In genomic region chr6:1311400-1312192, GRCh38 we compare ENCODE assay signal across 8 cellular contexts. TPM values are rescaled to one million over a fixed set of nuclear protein-coding genes. Genes with fewer than 3 reads are reported as not detected.
DNase-seq lines count a peak whose midpoint lies in the region; ATAC-seq and TF ChIP-seq lines count a peak whose summit lies in the region.

Gene FOXQ1 (plus strand): TSS chr6:1312098. CDS start chr6:1312705, 607 bp downstream.

- peak within 1 kb of the TSS; percentile 63 to 77 for H3K27ac ChIP-seq in left lung
- no peak within 1 kb of the TSS for H3K27ac ChIP-seq in testis

- peak; percentile 93 for DNase-seq in D341Med (ENCODE audit: low spot score)
- peak; percentile 60 for DNase-seq in NB4 (ENCODE audit: low read depth)
- DNase-seq in cerebellum (ENCODE audit: low spot score) = peak; percentile 30
- peak; percentile 76 to 93 for DNase-seq in left lung
- DNase-seq in testis = peak; percentile 61
- DNase-seq in NCI-H1436 treated with DMSO at 0.1 percent for 48 hours (lab: John Stamatoyannopoulos, UW) = no peak

- 0 to 1% methylated on average over 3 to 49 of the region's 73 CpGs for WGBS in testis, 2 donors

- H3K4me3 ChIP-seq in NB4 (ENCODE audit: low read depth, low read length) (peak within 1 kb of the TSS; percentile 14), left lung (peak within 1 kb of the TSS; percentile 34 to 49), testis (peak within 1 kb of the TSS; percentile 37 to 46)

- intact Hi-C loops in left lung (cut with DNase I) (no loop called here), testis (cut with DNase I; ENCODE audit: low total_unique reads) (no loop called here)

- H3K9me3 ChIP-seq in left lung (no peaks in the 10 kb centered on the region), testis (no peaks in the 10 kb centered on the region)

- H3K36me3 ChIP-seq in left lung = no peaks in the 10 kb centered on the region
- no peaks in the 10 kb centered on the region for H3K36me3 ChIP-seq in testis (ENCODE audit: low read depth, missing control alignments)

- no peak for TF ChIP-seq CTCF in NB4 (IDR thresholded peaks at IDR 0.05; ENCODE audit: low read depth, low read length)
- no peak for TF ChIP-seq CTCF in left lung (IDR thresholded peaks at IDR 0.05)
- TF ChIP-seq CTCF in testis (IDR thresholded peaks at IDR 0.05) = no peak

- ATAC-seq in left lung (peak; percentile 84), GM19452 (IDR thresholded peaks at IDR 0.05; ENCODE audit: unreplicated experiment) (no peak), HG03571 (IDR thresholded peaks at IDR 0.05; ENCODE audit: unreplicated experiment) (no peak)

- H3K27me3 ChIP-seq in left lung = peaks cover 27 to 98% of the 10 kb centered on the region in 2 donors
- no peaks in the 10 kb centered on the region for H3K27me3 ChIP-seq in testis

- peaks cover 0 to 43% of the 10 kb centered on the region in 2 donors for H3K4me1 ChIP-seq in left lung
- H3K4me1 ChIP-seq in testis = peaks cover 22% of the 10 kb centered on the region

- TF ChIP-seq POLR2A in NB4 (IDR thresholded peaks at IDR 0.05; ENCODE audit: extremely low read depth, insufficient read length) (no peak), testis (IDR thresholded peaks at IDR 0.05) (no peak)

RNA-seq across cellular contexts. Expression of gene FOXQ1, which starts in this region (rescaled TPM):
- total RNA-seq in cerebellum = 2.4 TPM
- total RNA-seq in left lung = 10 to 100 TPM in 1 of 2 donors, 1 to 10 TPM in 1; 6.4 to 12.1 TPM
- 1 to 10 TPM; 1.7 TPM for total RNA-seq in testis
- 0.53 TPM for polyA plus RNA-seq in testis (ENCODE audit: insufficient read depth, low read depth, low replicate concordance)

Comparison
In these comparisons a context has a peak if more than half of its experiments do, and no peak if none do; other contexts are left out.
1. H3K27ac ChIP-seq: peak in left lung (2 of 2); none in testis (0 of 2).
2. Peak in every context shown above with its lines, with median percentiles within 50 percentile points of each other: H3K4me3 ChIP-seq.